Comparison of ENCODE assay signal across 1 cellular context in the genomic region with DNA sequence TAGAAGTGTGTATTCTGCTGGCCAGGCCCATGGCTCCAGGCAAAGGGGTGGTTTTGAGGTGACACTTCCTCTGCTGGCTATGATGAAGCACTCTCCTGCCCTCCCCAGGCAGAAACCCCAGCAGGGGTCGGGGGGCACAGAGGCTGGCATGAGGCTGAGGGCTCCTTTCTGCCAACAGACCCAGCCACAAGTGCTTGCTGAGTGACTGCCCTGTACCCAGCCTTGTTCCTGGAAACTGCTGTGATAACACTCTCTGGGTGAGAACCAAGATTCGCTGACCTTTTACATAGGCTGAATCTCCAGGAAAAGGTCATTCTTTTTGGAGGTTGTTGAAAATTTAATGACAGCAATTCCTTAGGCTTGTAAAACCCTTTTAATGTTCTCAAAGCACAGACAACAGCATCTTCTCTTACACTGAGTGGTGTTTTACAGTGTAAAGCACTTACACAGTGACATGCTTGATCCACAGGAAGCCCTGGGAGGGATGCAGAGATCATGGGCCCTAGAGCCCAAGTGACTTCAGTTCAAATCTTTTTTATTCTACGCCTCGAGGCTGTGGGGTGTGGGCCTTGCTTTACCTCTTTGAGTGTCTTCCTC.
TF ChIP-seq lines count a peak whose summit lies in the region.

No MANE protein-coding gene starts in this region.

TF ChIP-seq in endothelial cell of umbilical vein, 7 proteins besides CTCF, POLR2A, EP300 and RAD21:
- TF ChIP-seq MYC (IDR thresholded peaks at IDR 0.05; ENCODE audit: low read depth, low read length) = no peak
- no peak for TF ChIP-seq POLR2AphosphoS5 (IDR thresholded peaks at IDR 0.05; ENCODE audit: insufficient read depth, low read depth, low read length)
- no peak for TF ChIP-seq MAX (IDR thresholded peaks at IDR 0.05; ENCODE audit: insufficient read depth, insufficient read length)
- no peak for TF ChIP-seq EZH2 (IDR thresholded peaks at IDR 0.05; ENCODE audit: borderline replicate concordance, low read depth, low read length, severe bottlenecking)
- no peak for TF ChIP-seq JUN (IDR thresholded peaks at IDR 0.05; ENCODE audit: borderline replicate concordance, insufficient read depth, insufficient read length, low read depth)
- TF ChIP-seq GATA2 (IDR thresholded peaks at IDR 0.05; ENCODE audit: insufficient read depth, insufficient read length, low read depth, low read length) = no peak
- no peak for TF ChIP-seq FOS (IDR thresholded peaks at IDR 0.05; ENCODE audit: borderline replicate concordance, insufficient read depth, low read length)
